In the genomic region with DNA sequence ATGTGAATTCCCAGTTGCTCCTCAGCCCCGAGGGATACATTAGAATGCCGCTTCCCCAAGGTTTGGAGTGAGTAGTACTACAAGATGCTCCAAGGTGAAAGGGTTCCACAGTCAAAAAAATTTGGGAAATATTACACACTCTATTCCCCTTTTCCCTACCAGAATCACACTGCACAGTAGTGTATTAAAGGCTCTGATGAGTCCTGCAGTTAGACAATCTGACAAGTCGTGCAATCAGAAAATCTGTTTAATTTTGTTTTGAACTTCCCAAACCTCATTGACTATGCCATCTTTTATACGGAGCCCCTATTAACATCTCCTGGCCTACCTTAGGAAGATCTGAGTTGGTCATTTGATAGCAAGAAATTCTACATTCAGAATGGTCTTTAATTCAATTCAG, we compare ENCODE assay signal across 11 cellular contexts. TPM values are rescaled to one million over a fixed set of nuclear protein-coding genes. Genes with fewer than 3 reads are reported as not detected.
"Had no signal": no experiment of that assay in that cellular context is flagged by ENCODE, and none has a peak within 500 bp of the region (broad histone marks: within the 10 kb centered on the region; RNA-seq: fewer than 3 reads in every experiment).

No MANE protein-coding gene starts in this region.

- H3K4me2 ChIP-seq: KMS-11 had no signal

- H3K4me1 Mint-ChIP-seq: H9 had no signal

- H3K27ac ChIP-seq: GM23248, KMS-11 had no signal

- H3K4me3 ChIP-seq: GM23248 had no signal

- FAIRE-seq: H1, H54, HTR-8/SVneo had no signal

- H2AFZ ChIP-seq: GM23248 had no signal

- H3K9ac ChIP-seq: GM23248, KMS-11 had no signal

- H3K4me3 Mint-ChIP-seq: H9, HFFc6 had no signal

- DNase-seq: GM23248, H9, HCEC 1CT, HFFc6, IMR-90, KBM-7 had no signal

- H3K27ac Mint-ChIP-seq: H9, HFFc6 had no signal

- H3K9me3 Mint-ChIP-seq: HFFc6 had no signal

RNA-seq across cellular contexts. Expression of gene UCMA, which starts 13.6 kb away (rescaled TPM):
- total RNA-seq: GM23248, H9, HFFc6, HT-29, IMR-90 had no signal
- polyA plus RNA-seq: GM23248, IMR-90 had no signal
